Comparison of ENCODE assay signal across 14 cellular contexts in genomic region chr3:189629803-189630455, GRCh38. TPM values are rescaled to one million over a fixed set of nuclear protein-coding genes. Genes with fewer than 3 reads are reported as not detected.
DNase-seq lines count a peak whose midpoint lies in the region; ATAC-seq and TF ChIP-seq lines count a peak whose summit lies in the region.
"Had no signal": no experiment of that assay in that cellular context is flagged by ENCODE, and none has a peak within 500 bp of the region (broad histone marks: within the 10 kb centered on the region; RNA-seq: fewer than 3 reads in every experiment).

No MANE protein-coding gene starts in this region.

- H3K4me3 Mint-ChIP-seq in activated CD4-positive, alpha-beta memory T cell treated with anti-CD3 and anti-CD28 coated beads, Interleukin-2, amount 10 ng/mL, durations not matched to agents 7 days and 5 days: peak overlapping the region; percentile 19

- no peak overlapping the region for H3K27ac ChIP-seq in ACC112 (ENCODE audit: low read depth, low read length)
- no peak overlapping the region for H3K27ac ChIP-seq in GM23248
- H3K27ac ChIP-seq in right lobe of liver: peak overlapping the region in 1 of 3 donors; percentile 29

- POLR2A ChIA-PET in activated CD4-positive, alpha-beta memory T cell treated with anti-CD3 and anti-CD28 coated beads, Interleukin-2, amount 10 ng/mL, durations not matched to agents 7 days and 5 days (lab: Charles Lee): no interaction called here

- H3K27me3 ChIP-seq in ACC112 (ENCODE audit: insufficient read depth, low read length) (no peaks in the 10 kb centered on the region), GM23248 (replicated peaks; ENCODE audit: insufficient read depth) (no peaks in the 10 kb centered on the region), right lobe of liver (no peaks in the 10 kb centered on the region)
- H3K27me3 ChIP-seq: esophagus squamous epithelium had no signal

- H3K79me2 ChIP-seq in ACC112 (ENCODE audit: control insufficient read depth, insufficient read depth, low read length, unreplicated experiment) (no peaks in the 10 kb centered on the region), GM23248 (ENCODE audit: insufficient read depth) (no peaks in the 10 kb centered on the region)

- peaks cover 13% of the 10 kb centered on the region for H3K4me1 ChIP-seq in ACC112 (ENCODE audit: control insufficient read depth, insufficient read depth, low read length, unreplicated experiment)
- H3K4me1 ChIP-seq in GM23248 (ENCODE audit: insufficient read depth): peaks cover 12% of the 10 kb centered on the region
- H3K4me1 ChIP-seq in right lobe of liver: peaks cover 0 to 15% (median 2%) of the 10 kb centered on the region in 4 donors

- peak overlapping the region; percentile 14 for H3K4me2 ChIP-seq in GM23248 (ENCODE audit: unreplicated experiment)

- CTCF ChIA-PET in activated CD4-positive, alpha-beta memory T cell treated with anti-CD3 and anti-CD28 coated beads, Interleukin-2, amount 10 ng/mL, durations not matched to agents 7 days and 5 days (lab: Charles Lee): no interaction called here

- intact Hi-C loops in right lobe of liver (cut with DNase I): no loop called here

- WGBS in GM23248 (ENCODE audit: low coverage in 1 of 2, low lambda C conversion rate in 2 of 2, missing lambda C conversion rate in 2 of 2), 2 experiments: 30 to 33% methylated on average over 3 of the region's 3 CpGs
- WGBS in right lobe of liver (ENCODE audit: insufficient coverage, low coverage, low lambda C conversion rate, missing lambda C conversion rate): 18% methylated on average over 3 of the region's 3 CpGs

- no peaks in the 10 kb centered on the region for H3F3A ChIP-seq in GM23248 (ENCODE audit: insufficient read depth)

- peak overlapping the region; percentile 50 for H3K4me3 ChIP-seq in ACC112 (ENCODE audit: low read depth, low read length)
- no peak overlapping the region for H3K4me3 ChIP-seq in GM23248
- no peak overlapping the region for H3K4me3 ChIP-seq in right lobe of liver

- no peak for TF ChIP-seq POLR2A in right lobe of liver (IDR thresholded peaks at IDR 0.05)

- in situ Hi-C loops in GM23248 (cut with MboI): no loop called here

- no peak for TF ChIP-seq CTCF in right lobe of liver (IDR thresholded peaks at IDR 0.05)

- peaks cover 28% of the 10 kb centered on the region for H3K4me1 Mint-ChIP-seq in activated CD4-positive, alpha-beta memory T cell treated with anti-CD3 and anti-CD28 coated beads, Interleukin-2, amount 10 ng/mL, durations not matched to agents 7 days and 5 days

- no peaks in the 10 kb centered on the region for H3K36me3 Mint-ChIP-seq in activated CD4-positive, alpha-beta memory T cell treated with anti-CD3 and anti-CD28 coated beads, Interleukin-2, amount 10 ng/mL, durations not matched to agents 7 days and 5 days (ENCODE audit: low read depth)
- H3K36me3 Mint-ChIP-seq: CD14-positive monocyte had no signal

- no peaks in the 10 kb centered on the region for H3K9me3 Mint-ChIP-seq in activated CD4-positive, alpha-beta memory T cell treated with anti-CD3 and anti-CD28 coated beads, Interleukin-2, amount 10 ng/mL, durations not matched to agents 7 days and 5 days
- H3K9me3 Mint-ChIP-seq: CD14-positive monocyte had no signal

- no peak overlapping the region for H3K9ac ChIP-seq in GM23248

- ATAC-seq in right lobe of liver (peak; percentile 85 to 94 (median 88)), HG03378 (IDR thresholded peaks at IDR 0.05; ENCODE audit: unreplicated experiment) (no peak), GM19463 (IDR thresholded peaks at IDR 0.05; ENCODE audit: unreplicated experiment) (no peak)

- no peaks in the 10 kb centered on the region for H3K9me3 ChIP-seq in GM23248 (ENCODE audit: low read depth)
- H3K9me3 ChIP-seq in right lobe of liver: no peaks in the 10 kb centered on the region
- H3K9me3 ChIP-seq: esophagus squamous epithelium had no signal

- DNase-seq in GM23248 (peak; percentile 53), right lobe of liver (peak; percentile 53 to 71 (median 69)), NCI-H82 treated with DMSO at 0.1 percent for 48 hours (lab: John Stamatoyannopoulos, UW; ENCODE audit: unreplicated experiment) (no peak), DMS79 treated with DMSO at 0.1 percent for 48 hours (lab: John Stamatoyannopoulos, UW) (no peak)
- no peak for DNase-seq in activated CD4-positive, alpha-beta memory T cell treated with anti-CD3 and anti-CD28 coated beads, Interleukin-2, amount 10 ng/mL, durations not matched to agents 7 days and 5 days
- DNase-seq: activated T-cell treated with anti-CD3 and anti-CD28 coated beads for 4 hours; caudate nucleus; esophagus squamous epithelium; NCI-H1105; NK-92 treated with Interleukin-12 subunit alpha and Interleukin-12 subunit beta, amount 100 ng/mL, for 24 hours had no signal

- no peaks in the 10 kb centered on the region for H4K20me1 ChIP-seq in GM23248 (ENCODE audit: insufficient read depth)

- H3K27ac Mint-ChIP-seq in activated CD4-positive, alpha-beta memory T cell treated with anti-CD3 and anti-CD28 coated beads, Interleukin-2, amount 10 ng/mL, durations not matched to agents 7 days and 5 days: no peak overlapping the region

- H2AFZ ChIP-seq in ACC112 (ENCODE audit: low read length, unreplicated experiment) (peak overlapping the region; percentile 59), GM23248 (peak overlapping the region; percentile 53)

- H3K36me3 ChIP-seq in ACC112 (ENCODE audit: insufficient read depth, low read length) (no peaks in the 10 kb centered on the region), GM23248 (ENCODE audit: low read depth) (no peaks in the 10 kb centered on the region), right lobe of liver (no peaks in the 10 kb centered on the region)
- H3K36me3 ChIP-seq: esophagus squamous epithelium had no signal

- no peaks in the 10 kb centered on the region for H3K9me2 ChIP-seq in GM23248 (ENCODE audit: insufficient read depth)

- H3K27me3 Mint-ChIP-seq in activated CD4-positive, alpha-beta memory T cell treated with anti-CD3 and anti-CD28 coated beads, Interleukin-2, amount 10 ng/mL, durations not matched to agents 7 days and 5 days: no peaks in the 10 kb centered on the region

RNA-seq across cellular contexts. Expression of gene TP63, which starts 1.3 kb away (rescaled TPM):
- total RNA-seq in GM23248 (2014; rRNA removed; shearing (Covaris generic)): not detected in 2 replicates
- polyA plus RNA-seq in GM23248 (2016; fragmentation: Nextera tagmentation; extraction: Ambion mirVana): not detected in 2 replicates
- total RNA-seq in activated CD4-positive, alpha-beta memory T cell treated with anti-CD3 and anti-CD28 coated beads, Interleukin-2, amount 10 ng/mL, durations not matched to agents 7 days and 5 days: 1 to 10 TPM; 1.1 to 1.7 TPM
- under 1 TPM in 3 of 6 experiments, not detected in 3; 0.06 to 0.55 (median 0.15) TPM for total RNA-seq in right lobe of liver
- polyA plus RNA-seq: CD14-positive monocyte had no signal

Comparison
In these comparisons a context has a peak if more than half of its experiments do, and no peak if none do; other contexts are left out.
1. DNase-seq: peak in GM23248 (single experiment) and right lobe of liver (3 of 3); none in activated CD4-positive, alpha-beta memory T cell treated with anti-CD3 and anti-CD28 coated beads, Interleukin-2, amount 10 ng/mL, durations not matched to agents 7 days and 5 days (single experiment), NCI-H82 treated with DMSO at 0.1 percent for 48 hours (single experiment) and DMS79 treated with DMSO at 0.1 percent for 48 hours (single experiment).
2. ATAC-seq: peak in right lobe of liver (4 of 4); none in HG03378 (single experiment) and GM19463 (single experiment).